ENCODE assay signal across 31 cellular contexts in the genomic region with DNA sequence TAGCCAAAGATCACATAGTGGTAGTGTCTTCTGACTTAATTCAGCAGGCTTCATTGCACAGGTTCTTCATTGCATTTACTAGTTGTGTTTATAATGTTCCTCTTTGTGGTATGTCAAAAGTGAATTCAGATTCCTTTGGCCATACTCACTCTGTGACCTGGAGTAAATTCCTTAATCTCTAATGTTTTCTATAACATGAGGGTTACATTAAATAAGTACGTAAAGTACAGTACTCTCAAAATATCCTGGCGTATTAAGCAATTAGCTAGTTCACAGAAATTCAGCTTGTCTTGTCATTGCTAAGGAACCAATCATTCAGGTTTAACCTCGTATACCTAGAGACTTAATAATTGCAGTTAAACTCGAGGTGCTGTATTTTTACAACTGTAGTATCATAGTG. TPM values are rescaled to one million over a fixed set of nuclear protein-coding genes. Genes with fewer than 3 reads are reported as not detected.
A peak's percentile ranks its signal among the peaks of the same experiment; 100 is the strongest.
DNase-seq lines count a peak whose midpoint lies in the region; ATAC-seq and TF ChIP-seq lines count a peak whose summit lies in the region.
"Had no signal": no experiment of that assay in that cellular context is flagged by ENCODE, and none has a peak within 500 bp of the region (broad histone marks: within the 10 kb centered on the region; RNA-seq: fewer than 3 reads in every experiment).

No MANE protein-coding gene starts in this region.

- TF ChIP-seq CTCF in SK-N-SH (IDR thresholded peaks at IDR 0.05) (no peak), OCI-LY7 (conservative IDR thresholded peaks at IDR 0.05; ENCODE audit: low read length) (no peak), chondrocyte (IDR thresholded peaks at IDR 0.05) (no peak), esophagus squamous epithelium (IDR thresholded peaks at IDR 0.05) (no peak)

- H3K79me2 ChIP-seq in SK-N-SH (ENCODE audit: insufficient read depth), result peaks cover 92% of the 10 kb centered on the region
- H3K79me2 ChIP-seq in OCI-LY7 (ENCODE audit: insufficient read depth, low read depth, low read length), result peaks cover 85% of the 10 kb centered on the region

- TF ChIP-seq POLR2A in esophagus squamous epithelium (IDR thresholded peaks at IDR 0.05), result no peak

- TF ChIP-seq RAD21 in SK-N-SH (IDR thresholded peaks at IDR 0.05; ENCODE audit: low read length), result no peak

- peaks cover 0 to 4% of the 10 kb centered on the region in 2 experiments for H3K36me3 ChIP-seq in SK-N-SH (replicated peaks in 1 of 2; ENCODE audit: control insufficient read depth in 1 of 2, insufficient read depth in 2 of 2, low read length in 1 of 2)
- peaks cover 42% of the 10 kb centered on the region for H3K36me3 ChIP-seq in OCI-LY7 (ENCODE audit: insufficient read depth, low read length)
- H3K36me3 ChIP-seq in esophagus squamous epithelium, result peaks cover 0 to 13% (median 0%) of the 10 kb centered on the region in 3 donors
- H3K36me3 ChIP-seq: left ventricle myocardium inferior, Peyer's patch had no signal

- no peak for DNase-seq in SK-N-SH
- DNase-seq in OCI-LY7 (ENCODE audit: low spot score), result no peak
- no peak for DNase-seq in chondrocyte (ENCODE audit: low spot score)
- DNase-seq in activated naive CD4-positive, alpha-beta T cell treated with Interleukin-2 at 50 U/mL for 16 hours, result no peak
- DNase-seq in natural killer cell treated with Interleukin-12 subunit alpha and Interleukin-12 subunit beta and Interleukin-15 and Interleukin-18, amount 100 ng/mL, for 72 hours (ENCODE audit: low spot score), result no peak
- DNase-seq in esophagus squamous epithelium (lab: John Stamatoyannopoulos, UW), result no peak
- no peak for DNase-seq in stimulated activated naive CD8-positive, alpha-beta T cell treated with anti-CD3 and anti-CD28 coated beads, Interleukin-15, amount 100 ng/mL, for 72 hours
- DNase-seq: 8988T; activated B cell treated with CpG ODN at 0.5 μM for 24 hours; anterior cingulate cortex; CD4-positive, alpha-beta memory T cell; left ventricle myocardium inferior; naive B cell; NCI-H1092; NCI-H1694 treated with DMSO at 0.1 percent for 48 hours; NCI-H2171; NCI-H524 treated with DMSO at 0.1 percent for 48 hours; nucleus accumbens; Peyer's patch; psoas muscle; SHP77 treated with DMSO at 0.1 percent for 48 hours; stimulated activated CD4-positive, alpha-beta T cell treated with anti-CD3 and anti-CD28 coated beads, Interleukin-15, amount 100 ng/mL, for 24 hours; stimulated activated naive B cell treated with anti-CD40 and anti-IgM and Interleukin-4, amounts not matched to agents 10 μg/mL and 1 μg/mL and 100 μg/mL, for 72 hours had no signal

- intact Hi-C loops in OCI-LY7 (cut with micrococcal nuclease; ENCODE audit: unreplicated experiment), result no loop called here
- intact Hi-C loops in esophagus squamous epithelium (cut with DNase I), result no loop called here

- H4K20me1 ChIP-seq in SK-N-SH (ENCODE audit: insufficient read depth), result peaks cover 13% of the 10 kb centered on the region
- 0 out of 2 replicates have a peak, but pooled peaks cover 5% of the 10 kb centered on the region for H4K20me1 ChIP-seq in OCI-LY7 (ENCODE audit: insufficient read depth, low read length)

- no peak for ATAC-seq in SK-N-SH treated with all-trans-retinoic acid at 6 μM for 48 hours
- no peak for ATAC-seq in natural killer cell treated with Interleukin-12 subunit alpha and Interleukin-12 subunit beta and Interleukin-15 and Interleukin-18, amount 100 ng/mL, for 72 hours
- ATAC-seq in stimulated activated naive CD8-positive, alpha-beta T cell treated with anti-CD3 and anti-CD28 coated beads, Interleukin-15, amount 100 ng/mL, for 72 hours, result no peak
- ATAC-seq: psoas muscle; stimulated activated naive B cell treated with anti-CD40 and anti-IgM and Interleukin-4, amounts not matched to agents 10 μg/mL and 1 μg/mL and 100 μg/mL, for 72 hours had no signal

- H3K9me3 ChIP-seq in SK-N-SH, result no peaks in the 10 kb centered on the region
- no peaks in the 10 kb centered on the region for H3K9me3 ChIP-seq in OCI-LY7 (ENCODE audit: low read length)
- H3K9me3 ChIP-seq in esophagus squamous epithelium, result no peaks in the 10 kb centered on the region
- H3K9me3 ChIP-seq: esophagus muscularis mucosa, HAP-1, left ventricle myocardium inferior, Peyer's patch, psoas muscle had no signal

- BruUV-seq in OCI-LY7 (replicated peaks; lab: Mats Ljungman, UMichigan), result TSS peak; percentile 46

- no peak overlapping the region for H3K4me3 ChIP-seq in SK-N-SH (ENCODE audit: low read depth in 2 of 2, low read length in 1 of 2)
- no peak overlapping the region for H3K4me3 ChIP-seq in OCI-LY7 (ENCODE audit: low read depth, low read length, poor library complexity, severe bottlenecking)
- H3K4me3 ChIP-seq in esophagus squamous epithelium, result no peak overlapping the region
- H3K4me3 ChIP-seq: esophagus muscularis mucosa, HAP-1, left ventricle myocardium inferior, Peyer's patch, psoas muscle had no signal

- POLR2A ChIA-PET in SK-N-SH (lab: Yijun Ruan, JAX), result no interaction called here
- POLR2A ChIA-PET in OCI-LY7 (lab: Charles Lee), result no interaction called here

- no peak overlapping the region for H3K9ac ChIP-seq in SK-N-SH
- H3K9ac ChIP-seq: KMS-11 had no signal

- peaks cover 3 to 17% of the 10 kb centered on the region in 2 experiments; a peak in 2 of 4 replicates for H3K4me1 ChIP-seq in SK-N-SH (ENCODE audit: control insufficient read depth in 1 of 2, insufficient read depth in 2 of 2, low read depth in 1 of 2, low read length in 1 of 2)
- peaks cover 8% of the 10 kb centered on the region for H3K4me1 ChIP-seq in OCI-LY7 (ENCODE audit: insufficient read depth, low read length, poor library complexity, severe bottlenecking)
- H3K4me1 ChIP-seq in esophagus squamous epithelium, result peaks cover 17 to 61% (median 19%) of the 10 kb centered on the region in 3 donors
- H3K4me1 ChIP-seq: HAP-1 had no signal

- H2AFZ ChIP-seq in SK-N-SH (ENCODE audit: low read depth), result no peak overlapping the region
- no peak overlapping the region for H2AFZ ChIP-seq in OCI-LY7 (ENCODE audit: low read length)

- H3K4me1 Mint-ChIP-seq in chondrocyte (ENCODE audit: low read depth), result peaks cover 30% of the 10 kb centered on the region
- peaks cover 29% of the 10 kb centered on the region in 2 donors for H3K4me1 Mint-ChIP-seq in natural killer cell treated with Interleukin-12 subunit alpha and Interleukin-12 subunit beta and Interleukin-15 and Interleukin-18, amount 100 ng/mL, for 72 hours (ENCODE audit: low read depth in 2 of 2)
- peaks cover 38% of the 10 kb centered on the region for H3K4me1 Mint-ChIP-seq in stimulated activated naive CD8-positive, alpha-beta T cell treated with anti-CD3 and anti-CD28 coated beads, Interleukin-15, amount 100 ng/mL, for 72 hours

- no peak overlapping the region for H3K4me3 Mint-ChIP-seq in chondrocyte (ENCODE audit: unreplicated experiment)
- no peak overlapping the region for H3K4me3 Mint-ChIP-seq in natural killer cell treated with Interleukin-12 subunit alpha and Interleukin-12 subunit beta and Interleukin-15 and Interleukin-18, amount 100 ng/mL, for 72 hours
- no peak overlapping the region for H3K4me3 Mint-ChIP-seq in stimulated activated naive CD8-positive, alpha-beta T cell treated with anti-CD3 and anti-CD28 coated beads, Interleukin-15, amount 100 ng/mL, for 72 hours
- H3K4me3 Mint-ChIP-seq: activated B cell treated with CpG ODN at 0.5 μM for 24 hours; activated T-helper 1 cell treated with anti-CD3 and anti-CD28 coated beads, Interleukin-12 subunit alpha, Interleukin-12 subunit beta, Interleukin-2, Interleukin-4 antibody, amounts not matched to agents 30 ng/mL and 10 ng/mL and 1 ng/mL, durations not matched to agents 14 hours and 24 hours and 36 hours; dendritic cell treated with granulocyte-macrophage colony-stimulating factor and Interleukin-4, amounts not matched to agents 40 ng/mL and 50 ng/mL, for 4 days; mesothelial cell of epicardium; stimulated activated naive B cell treated with anti-CD40 and anti-IgM and Interleukin-4, amounts not matched to agents 10 μg/mL and 1 μg/mL and 100 μg/mL, for 72 hours had no signal

- H3F3A ChIP-seq in SK-N-SH (replicated peaks; ENCODE audit: insufficient read depth), result peaks cover 26% of the 10 kb centered on the region

- 86% methylated on average over 4 of the region's 4 CpGs for WGBS in SK-N-SH (ENCODE audit: low lambda C conversion rate)
- WGBS in esophagus squamous epithelium, 2 donors, result 69 to 77% methylated on average over 4 of the region's 4 CpGs

- no peaks in the 10 kb centered on the region for H3K9me3 Mint-ChIP-seq in chondrocyte (ENCODE audit: low read depth)
- no peaks in the 10 kb centered on the region for H3K9me3 Mint-ChIP-seq in natural killer cell treated with Interleukin-12 subunit alpha and Interleukin-12 subunit beta and Interleukin-15 and Interleukin-18, amount 100 ng/mL, for 72 hours
- H3K9me3 Mint-ChIP-seq in stimulated activated naive CD8-positive, alpha-beta T cell treated with anti-CD3 and anti-CD28 coated beads, Interleukin-15, amount 100 ng/mL, for 72 hours, result no peaks in the 10 kb centered on the region
- H3K9me3 Mint-ChIP-seq: activated B cell treated with CpG ODN at 0.5 μM for 24 hours; activated naive CD4-positive, alpha-beta T cell treated with anti-CD3 and anti-CD28 coated beads, Interleukin-2, amount 50 U/mL, for 24 hours; activated T-helper 1 cell treated with anti-CD3 and anti-CD28 coated beads, Interleukin-12 subunit alpha, Interleukin-12 subunit beta, Interleukin-2, Interleukin-4 antibody, amounts not matched to agents 30 ng/mL and 10 ng/mL and 1 ng/mL, durations not matched to agents 14 hours and 24 hours and 36 hours; CD4-positive, alpha-beta memory T cell; dendritic cell treated with granulocyte-macrophage colony-stimulating factor and Interleukin-4, amounts not matched to agents 40 ng/mL and 50 ng/mL, for 4 days; mesothelial cell of epicardium; naive B cell; stimulated activated naive B cell treated with anti-CD40 and anti-IgM and Interleukin-4, amounts not matched to agents 10 μg/mL and 1 μg/mL and 100 μg/mL, for 72 hours had no signal

- CTCF ChIA-PET in SK-N-SH (lab: Yijun Ruan, JAX), result interaction anchor here (0.9 kb wide), 1 partner anchor 17 kb away, joined by 3 read pairs; no protein-coding TSS in a partner anchor
- CTCF ChIA-PET in OCI-LY7 (lab: Charles Lee; ENCODE audit: unreplicated experiment), result no interaction called here

- peak overlapping the region; percentile 12 for H3K27ac Mint-ChIP-seq in chondrocyte (ENCODE audit: unreplicated experiment)
- no peak overlapping the region for H3K27ac Mint-ChIP-seq in natural killer cell treated with Interleukin-12 subunit alpha and Interleukin-12 subunit beta and Interleukin-15 and Interleukin-18, amount 100 ng/mL, for 72 hours
- H3K27ac Mint-ChIP-seq in stimulated activated naive CD8-positive, alpha-beta T cell treated with anti-CD3 and anti-CD28 coated beads, Interleukin-15, amount 100 ng/mL, for 72 hours, result no peak overlapping the region
- H3K27ac Mint-ChIP-seq: activated B cell treated with CpG ODN at 0.5 μM for 24 hours; activated naive CD4-positive, alpha-beta T cell treated with anti-CD3 and anti-CD28 coated beads, Interleukin-2, amount 50 U/mL, for 24 hours; dendritic cell treated with granulocyte-macrophage colony-stimulating factor and Interleukin-4, amounts not matched to agents 40 ng/mL and 50 ng/mL, for 4 days; mesothelial cell of epicardium; stimulated activated naive B cell treated with anti-CD40 and anti-IgM and Interleukin-4, amounts not matched to agents 10 μg/mL and 1 μg/mL and 100 μg/mL, for 72 hours had no signal

- no peaks in the 10 kb centered on the region for H3K27me3 Mint-ChIP-seq in chondrocyte (ENCODE audit: low read depth)
- H3K27me3 Mint-ChIP-seq in natural killer cell treated with Interleukin-12 subunit alpha and Interleukin-12 subunit beta and Interleukin-15 and Interleukin-18, amount 100 ng/mL, for 72 hours, result no peaks in the 10 kb centered on the region
- no peaks in the 10 kb centered on the region for H3K27me3 Mint-ChIP-seq in stimulated activated naive CD8-positive, alpha-beta T cell treated with anti-CD3 and anti-CD28 coated beads, Interleukin-15, amount 100 ng/mL, for 72 hours
- H3K27me3 Mint-ChIP-seq: activated B cell treated with CpG ODN at 0.5 μM for 24 hours; activated naive CD4-positive, alpha-beta T cell treated with anti-CD3 and anti-CD28 coated beads, Interleukin-2, amount 50 U/mL, for 24 hours; CD4-positive, alpha-beta memory T cell; dendritic cell treated with granulocyte-macrophage colony-stimulating factor and Interleukin-4, amounts not matched to agents 40 ng/mL and 50 ng/mL, for 4 days; naive B cell; stimulated activated naive B cell treated with anti-CD40 and anti-IgM and Interleukin-4, amounts not matched to agents 10 μg/mL and 1 μg/mL and 100 μg/mL, for 72 hours had no signal

- H3K9me2 ChIP-seq in SK-N-SH (no peaks in the 10 kb centered on the region), OCI-LY7 (ENCODE audit: insufficient read depth, low read length) (no peaks in the 10 kb centered on the region)

- no peak for TF ChIP-seq EP300 in SK-N-SH (IDR thresholded peaks at IDR 0.05; ENCODE audit: borderline replicate concordance in 1 of 2, low read depth in 1 of 2, low read length in 1 of 2)

- H3K27ac ChIP-seq in SK-N-SH (ENCODE audit: low read depth in 2 of 2, low read length in 1 of 2) (peak overlapping the region in 1 of 2 experiments; percentile 9; a peak in 1 of 4 replicates), OCI-LY7 (ENCODE audit: low read depth, low read length, poor library complexity, severe bottlenecking) (no peak overlapping the region), esophagus squamous epithelium (no peak overlapping the region)
- H3K27ac ChIP-seq: esophagus muscularis mucosa, KMS-11, left ventricle myocardium inferior, Peyer's patch, psoas muscle had no signal

- H3K4me2 ChIP-seq in SK-N-SH (0 out of 2 replicates have a peak overlapping the region, but pooled peaks have one; percentile 1), OCI-LY7 (ENCODE audit: low read length) (no peak overlapping the region)
- H3K4me2 ChIP-seq: KMS-11 had no signal

- no peaks in the 10 kb centered on the region for H3K27me3 ChIP-seq in SK-N-SH (ENCODE audit: insufficient read depth)
- no peaks in the 10 kb centered on the region for H3K27me3 ChIP-seq in esophagus squamous epithelium
- H3K27me3 ChIP-seq: esophagus muscularis mucosa, Peyer's patch had no signal

- no peaks in the 10 kb centered on the region for H3K36me3 Mint-ChIP-seq in chondrocyte (ENCODE audit: low read depth)
- peaks cover 9% of the 10 kb centered on the region for H3K36me3 Mint-ChIP-seq in natural killer cell treated with Interleukin-12 subunit alpha and Interleukin-12 subunit beta and Interleukin-15 and Interleukin-18, amount 100 ng/mL, for 72 hours

RNA-seq across cellular contexts. Expression of gene RPS6KB1, which starts 4.2 kb away (rescaled TPM):
- polyA plus RNA-seq in SK-N-SH (2012; rRNA removed), result 10.0 and 13.4 TPM in 2 replicates
- 11.2 and 13.2 TPM in 2 replicates for polyA plus RNA-seq in SK-N-SH (2012; cell fraction: cytosol; rRNA removed)
- polyA plus RNA-seq in SK-N-SH (2012; cell fraction: nucleus; rRNA removed), result 12.9 and 15.0 TPM in 2 replicates
- 31.1 and 43.7 TPM in 2 replicates for total RNA-seq in OCI-LY7 (2014; rRNA removed; shearing (Covaris generic))
- 47.1 and 53.6 TPM in 2 replicates for total RNA-seq in OCI-LY7 (2022)
- 29.0 to 36.9 TPM (median 29.6 TPM) in 3 replicates for total RNA-seq in chondrocyte
- 10 to 100 TPM; 50.8 to 95.1 TPM for total RNA-seq in natural killer cell treated with Interleukin-12 subunit alpha and Interleukin-12 subunit beta and Interleukin-15 and Interleukin-18, amount 100 ng/mL, for 72 hours
- total RNA-seq in esophagus squamous epithelium, result 10 to 100 TPM; 18.4 to 49.2 (median 25.9) TPM

RNA-seq across cellular contexts. Expression of gene TUBD1, which starts 4.3 kb away (rescaled TPM):
- 3.2 and 5.4 TPM in 2 replicates for polyA plus RNA-seq in SK-N-SH (2012; rRNA removed)
- polyA plus RNA-seq in SK-N-SH (2012; cell fraction: cytosol; rRNA removed), result 3.4 and 4.2 TPM in 2 replicates
- polyA plus RNA-seq in SK-N-SH (2012; cell fraction: nucleus; rRNA removed), result 2.4 and 4.0 TPM in 2 replicates
- 8.6 and 11.5 TPM in 2 replicates for total RNA-seq in OCI-LY7 (2014; rRNA removed; shearing (Covaris generic))
- total RNA-seq in OCI-LY7 (2022), result 13.0 and 13.2 TPM in 2 replicates
- 6.0 to 10.5 TPM (median 6.0 TPM) in 3 replicates for total RNA-seq in chondrocyte
- total RNA-seq in natural killer cell treated with Interleukin-12 subunit alpha and Interleukin-12 subunit beta and Interleukin-15 and Interleukin-18, amount 100 ng/mL, for 72 hours, result 10 to 100 TPM; 10.6 to 15.1 TPM
- total RNA-seq in esophagus squamous epithelium, result 10 to 100 TPM in 2 of 4 donors, 1 to 10 TPM in 2; 8.0 to 16.0 (median 12.5) TPM
